ENCODE assay signal across 13 cellular contexts in the genomic region with DNA sequence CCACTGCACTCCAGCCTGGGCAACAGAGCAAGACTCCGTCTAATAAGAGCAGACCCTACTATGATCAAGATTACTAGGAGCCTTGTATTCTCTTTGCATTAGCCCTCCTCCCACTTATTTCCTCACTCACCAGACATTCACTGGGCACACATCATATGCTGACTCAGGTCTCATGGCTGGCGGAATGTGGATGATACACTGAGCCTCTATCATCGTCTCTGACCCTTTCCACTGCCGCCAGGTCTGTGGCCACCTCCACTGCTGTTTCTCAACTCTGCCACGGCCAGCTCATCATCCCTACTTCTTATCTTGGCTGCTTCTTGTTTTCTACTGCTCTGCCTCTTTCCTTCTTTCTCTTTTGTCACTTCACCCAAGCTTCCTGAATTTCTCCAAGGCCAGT.
DNase-seq lines count a peak whose midpoint lies in the region; ATAC-seq, FAIRE-seq and TF ChIP-seq lines count a peak whose summit lies in the region.
"Had no signal": no experiment of that assay in that cellular context is flagged by ENCODE, and none has a peak within 500 bp of the region (broad histone marks: within the 10 kb centered on the region; RNA-seq: fewer than 3 reads in every experiment).

No MANE protein-coding gene starts in this region.

- H3K27ac ChIP-seq in brain microvascular endothelial cell (no peak overlapping the region), neural progenitor cell (no peak overlapping the region), esophagus squamous epithelium (no peak overlapping the region), kidney (ENCODE audit: low read depth in 2 of 2, low read length in 2 of 2) (no peak overlapping the region)
- H3K27ac ChIP-seq: gastroesophageal sphincter had no signal

- H3K9me3 Mint-ChIP-seq in neural progenitor cell: peaks cover 2% of the 10 kb centered on the region

- no peak overlapping the region for H3K4me3 Mint-ChIP-seq in neural progenitor cell

- H3K36me3 ChIP-seq in brain microvascular endothelial cell (replicated peaks) (no peaks in the 10 kb centered on the region), neural progenitor cell (no peaks in the 10 kb centered on the region), esophagus squamous epithelium (no peaks in the 10 kb centered on the region), kidney (ENCODE audit: control insufficient read depth in 1 of 2, insufficient read depth in 2 of 2, low read length in 2 of 2) (no peaks in the 10 kb centered on the region)
- H3K36me3 ChIP-seq: gastroesophageal sphincter had no signal

- H3K36me3 Mint-ChIP-seq in neural progenitor cell: peaks cover 3% of the 10 kb centered on the region

- H3F3A ChIP-seq in neural progenitor cell (ENCODE audit: low read depth): no peaks in the 10 kb centered on the region

- FAIRE-seq in kidney (lab: Jason Lieb, UNC): no peak
- FAIRE-seq: small intestine had no signal

- peak overlapping the region; percentile 44 for H3K27ac Mint-ChIP-seq in neural progenitor cell

- no peaks in the 10 kb centered on the region for H3K27me3 Mint-ChIP-seq in neural progenitor cell (ENCODE audit: insufficient read depth, low read depth)

- no peak for ATAC-seq in HG03175 (IDR thresholded peaks at IDR 0.05; ENCODE audit: unreplicated experiment)
- ATAC-seq: gastroesophageal sphincter had no signal

- no peak overlapping the region for H3K9ac ChIP-seq in neural progenitor cell
- no peak overlapping the region for H3K9ac ChIP-seq in kidney (ENCODE audit: low read length in 2 of 2)

- no peaks in the 10 kb centered on the region for H4K20me1 ChIP-seq in neural progenitor cell (ENCODE audit: low read depth)

- TF ChIP-seq CTCF in brain microvascular endothelial cell (IDR thresholded peaks at IDR 0.05; ENCODE audit: low read depth, low read length, missing control alignments) (no peak), neural progenitor cell (IDR thresholded peaks at IDR 0.05) (no peak), esophagus squamous epithelium (IDR thresholded peaks at IDR 0.05) (no peak), kidney (IDR thresholded peaks at IDR 0.05; ENCODE audit: borderline replicate concordance, extremely low read depth, insufficient read depth) (no peak)

- in situ Hi-C loops in brain microvascular endothelial cell (cut with HindIII; ENCODE audit: low pct_ligation_motif_present, low sequenced_read_pairs): no loop called here

- H3K79me2 ChIP-seq in neural progenitor cell (ENCODE audit: low read depth): no peaks in the 10 kb centered on the region

- DNase-seq in Daoy (ENCODE audit: low read depth) (peak; percentile 64), NCI-H226 (peak; percentile 83), brain microvascular endothelial cell (peak; percentile 45), neural progenitor cell (ENCODE audit: low spot score) (no peak), esophagus squamous epithelium (lab: John Stamatoyannopoulos, UW) (no peak), kidney (no peak), NCI-H1694 treated with DMSO at 0.1 percent for 48 hours (lab: John Stamatoyannopoulos, UW) (no peak)
- DNase-seq: amygdala, midbrain, NCI-H1417 treated with DMSO at 0.1 percent for 48 hours, small intestine had no signal

- no peaks in the 10 kb centered on the region for H3K9me3 ChIP-seq in neural progenitor cell (ENCODE audit: low read depth)
- H3K9me3 ChIP-seq in esophagus squamous epithelium: no peaks in the 10 kb centered on the region
- no peaks in the 10 kb centered on the region for H3K9me3 ChIP-seq in kidney (ENCODE audit: control insufficient read depth in 1 of 2, low read length in 2 of 2)
- H3K9me3 ChIP-seq: gastroesophageal sphincter had no signal

- WGBS in esophagus squamous epithelium, 2 donors: 73 to 78% methylated on average over 5 of the region's 5 CpGs

- H2AFZ ChIP-seq in neural progenitor cell (replicated peaks): no peak overlapping the region

- H3K4me2 ChIP-seq in neural progenitor cell: no peak overlapping the region

- TF ChIP-seq POLR2A in esophagus squamous epithelium (IDR thresholded peaks at IDR 0.05): no peak

- H3K4me1 Mint-ChIP-seq in neural progenitor cell: peaks cover 44% of the 10 kb centered on the region

- intact Hi-C loops in esophagus squamous epithelium (cut with DNase I) (no loop called here), kidney (cut with DNase I) (no loop called here)

- H3K4me3 ChIP-seq in brain microvascular endothelial cell (ENCODE audit: low read depth, low read length): no peak overlapping the region
- H3K4me3 ChIP-seq in neural progenitor cell: no peak overlapping the region
- no peak overlapping the region for H3K4me3 ChIP-seq in esophagus squamous epithelium
- H3K4me3 ChIP-seq in kidney (ENCODE audit: low read length in 2 of 2): no peak overlapping the region
- H3K4me3 ChIP-seq: gastroesophageal sphincter had no signal

- H3K4me1 ChIP-seq in neural progenitor cell (no peaks in the 10 kb centered on the region), esophagus squamous epithelium (peaks cover 0 to 7% (median 0%) of the 10 kb centered on the region in 3 donors), kidney (ENCODE audit: control insufficient read depth in 1 of 2, insufficient read depth in 1 of 2, low read depth in 1 of 2, low read length in 2 of 2) (no peaks in the 10 kb centered on the region)

- no peaks in the 10 kb centered on the region for H3K27me3 ChIP-seq in brain microvascular endothelial cell (replicated peaks)
- H3K27me3 ChIP-seq in neural progenitor cell: no peaks in the 10 kb centered on the region
- no peaks in the 10 kb centered on the region for H3K27me3 ChIP-seq in esophagus squamous epithelium
- H3K27me3 ChIP-seq: gastroesophageal sphincter had no signal

Comparison
In these comparisons a context has a peak if more than half of its experiments do, and no peak if none do; other contexts are left out.
1. DNase-seq: peak in Daoy (single experiment), NCI-H226 (single experiment) and brain microvascular endothelial cell (single experiment); none in neural progenitor cell (single experiment), esophagus squamous epithelium (single experiment), kidney (single experiment) and NCI-H1694 treated with DMSO at 0.1 percent for 48 hours (single experiment).